ENCODE assay signal across 8 cellular contexts in the genomic region with DNA sequence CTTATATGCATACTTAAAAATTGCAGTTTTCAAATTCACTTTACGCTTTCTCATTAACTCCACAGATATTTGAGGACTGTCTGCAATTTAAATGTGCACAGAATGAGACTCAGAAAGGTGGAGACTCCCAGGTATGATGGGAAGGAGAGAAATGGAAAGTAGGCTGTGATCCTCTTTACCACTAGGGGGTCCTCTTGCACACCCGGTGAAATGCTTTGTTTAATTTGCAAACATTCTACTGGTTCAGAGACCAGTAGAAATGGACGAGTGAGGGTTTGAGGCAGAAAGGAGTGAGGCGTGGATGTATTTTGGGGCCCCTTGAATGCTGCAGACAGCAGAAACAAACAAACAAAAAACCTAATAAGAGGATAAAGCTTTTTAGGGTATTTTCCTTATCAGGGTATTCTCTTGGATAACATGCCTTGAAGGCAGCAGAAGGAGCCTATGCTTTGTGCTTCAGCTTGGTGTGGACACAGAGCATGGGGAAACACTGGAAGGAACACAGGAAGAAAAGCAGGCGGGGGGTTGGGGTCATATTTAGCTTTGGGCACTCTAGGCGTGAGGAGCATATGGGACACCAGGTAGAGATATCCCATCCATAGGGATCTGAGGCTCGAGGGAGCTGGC.
DNase-seq lines count a peak whose midpoint lies in the region; ATAC-seq and TF ChIP-seq lines count a peak whose summit lies in the region.

No MANE protein-coding gene starts in this region.

- POLR2A ChIA-PET in activated CD4-positive, alpha-beta T cell treated with anti-CD3 and anti-CD28 coated beads, Interleukin-2, amount 10 ng/mL, durations not matched to agents 7 days and 5 days (lab: Charles Lee) = no interaction called here
- POLR2A ChIA-PET in naive thymus-derived CD8-positive, alpha-beta T cell (lab: Charles Lee) = no interaction called here

- no peak overlapping the region for H3K27ac ChIP-seq in esophagus squamous epithelium

- CTCF ChIA-PET in activated CD4-positive, alpha-beta T cell treated with anti-CD3 and anti-CD28 coated beads, Interleukin-2, amount 10 ng/mL, durations not matched to agents 7 days and 5 days (lab: Charles Lee) = no interaction called here

- H3K4me1 Mint-ChIP-seq in activated CD4-positive, alpha-beta T cell treated with anti-CD3 and anti-CD28 coated beads, Interleukin-2, amount 10 ng/mL, durations not matched to agents 24 days and 14 days = no peaks in the 10 kb centered on the region
- no peaks in the 10 kb centered on the region for H3K4me1 Mint-ChIP-seq in activated CD4-positive, alpha-beta T cell treated with anti-CD3 and anti-CD28 coated beads, Interleukin-2, amount 10 ng/mL, durations not matched to agents 7 days and 5 days
- peaks cover 0 to 2% (median 0%) of the 10 kb centered on the region in 4 donors for H3K4me1 Mint-ChIP-seq in naive thymus-derived CD8-positive, alpha-beta T cell

- no peak overlapping the region for H3K27ac Mint-ChIP-seq in activated CD4-positive, alpha-beta T cell treated with anti-CD3 and anti-CD28 coated beads, Interleukin-2, amount 10 ng/mL, durations not matched to agents 24 days and 14 days
- H3K27ac Mint-ChIP-seq in activated CD4-positive, alpha-beta T cell treated with anti-CD3 and anti-CD28 coated beads, Interleukin-2, amount 10 ng/mL, durations not matched to agents 7 days and 5 days = no peak overlapping the region
- no peak overlapping the region for H3K27ac Mint-ChIP-seq in naive thymus-derived CD8-positive, alpha-beta T cell

- no peaks in the 10 kb centered on the region for H3K27me3 Mint-ChIP-seq in activated CD4-positive, alpha-beta T cell treated with anti-CD3 and anti-CD28 coated beads, Interleukin-2, amount 10 ng/mL, durations not matched to agents 24 days and 14 days
- peaks cover 4% of the 10 kb centered on the region for H3K27me3 Mint-ChIP-seq in activated CD4-positive, alpha-beta T cell treated with anti-CD3 and anti-CD28 coated beads, Interleukin-2, amount 10 ng/mL, durations not matched to agents 7 days and 5 days
- H3K27me3 Mint-ChIP-seq in naive thymus-derived CD8-positive, alpha-beta T cell = peaks cover 0 to 9% (median 3%) of the 10 kb centered on the region in 5 donors

- H3K36me3 Mint-ChIP-seq in activated CD4-positive, alpha-beta T cell treated with anti-CD3 and anti-CD28 coated beads, Interleukin-2, amount 10 ng/mL, durations not matched to agents 24 days and 14 days (ENCODE audit: low read depth) = no peaks in the 10 kb centered on the region
- no peaks in the 10 kb centered on the region for H3K36me3 Mint-ChIP-seq in activated CD4-positive, alpha-beta T cell treated with anti-CD3 and anti-CD28 coated beads, Interleukin-2, amount 10 ng/mL, durations not matched to agents 7 days and 5 days (ENCODE audit: low read depth)
- no peaks in the 10 kb centered on the region for H3K36me3 Mint-ChIP-seq in naive thymus-derived CD8-positive, alpha-beta T cell

- H3K4me1 ChIP-seq in esophagus squamous epithelium = peaks cover 0 to 9% (median 3%) of the 10 kb centered on the region in 3 donors

- TF ChIP-seq CTCF in esophagus squamous epithelium (IDR thresholded peaks at IDR 0.05) = peak in 5 of 6 experiments; percentile 46 to 71 (median 56)

- no peaks in the 10 kb centered on the region for H3K27me3 ChIP-seq in esophagus squamous epithelium

- H3K4me3 ChIP-seq in esophagus squamous epithelium = no peak overlapping the region

- no peak overlapping the region for H3K4me3 Mint-ChIP-seq in activated CD4-positive, alpha-beta T cell treated with anti-CD3 and anti-CD28 coated beads, Interleukin-2, amount 10 ng/mL, durations not matched to agents 24 days and 14 days
- H3K4me3 Mint-ChIP-seq in activated CD4-positive, alpha-beta T cell treated with anti-CD3 and anti-CD28 coated beads, Interleukin-2, amount 10 ng/mL, durations not matched to agents 7 days and 5 days = no peak overlapping the region
- no peak overlapping the region for H3K4me3 Mint-ChIP-seq in naive thymus-derived CD8-positive, alpha-beta T cell

- intact Hi-C loops in activated CD4-positive, alpha-beta T cell treated with anti-CD3 and anti-CD28 coated beads, Interleukin-2, amount 10 ng/mL, durations not matched to agents 24 days and 14 days (cut with micrococcal nuclease) = loop anchor here (2.0 kb wide), 1 partner anchor 145 kb away; no protein-coding TSS in a partner anchor
- intact Hi-C loops in esophagus squamous epithelium (cut with DNase I) = no loop called here

- WGBS in esophagus squamous epithelium, 2 donors = 54 to 61% methylated on average over 6 to 7 of the region's 7 CpGs

- DNase-seq in activated CD4-positive, alpha-beta T cell treated with anti-CD3 and anti-CD28 coated beads, Interleukin-2, amount 10 ng/mL, durations not matched to agents 24 days and 14 days = peak; percentile 58
- no peak for DNase-seq in activated CD4-positive, alpha-beta T cell treated with anti-CD3 and anti-CD28 coated beads, Interleukin-2, amount 10 ng/mL, durations not matched to agents 7 days and 5 days
- DNase-seq in NCI-H1694 treated with DMSO at 0.1 percent for 48 hours (lab: John Stamatoyannopoulos, UW) (peak; percentile 13), esophagus squamous epithelium (lab: John Stamatoyannopoulos, UW) (no peak), HuH-7.5 (ENCODE audit: low spot score) (no peak)
- no peak for DNase-seq in naive thymus-derived CD8-positive, alpha-beta T cell
- no peak for DNase-seq in activated T-cell treated with anti-CD3 and anti-CD28 coated beads, Interleukin-2, amount 50 U/mL, for 1 hour

- no peaks in the 10 kb centered on the region for H3K9me3 Mint-ChIP-seq in activated CD4-positive, alpha-beta T cell treated with anti-CD3 and anti-CD28 coated beads, Interleukin-2, amount 10 ng/mL, durations not matched to agents 24 days and 14 days
- no peaks in the 10 kb centered on the region for H3K9me3 Mint-ChIP-seq in activated CD4-positive, alpha-beta T cell treated with anti-CD3 and anti-CD28 coated beads, Interleukin-2, amount 10 ng/mL, durations not matched to agents 7 days and 5 days
- no peaks in the 10 kb centered on the region for H3K9me3 Mint-ChIP-seq in naive thymus-derived CD8-positive, alpha-beta T cell

- peak; percentile 74 for ATAC-seq in GM21723 (IDR thresholded peaks at IDR 0.05; ENCODE audit: unreplicated experiment)
- no peak for ATAC-seq in naive thymus-derived CD8-positive, alpha-beta T cell

- TF ChIP-seq POLR2A in esophagus squamous epithelium (IDR thresholded peaks at IDR 0.05) = no peak

- H3K36me3 ChIP-seq in esophagus squamous epithelium = no peaks in the 10 kb centered on the region

- no peaks in the 10 kb centered on the region for H3K9me3 ChIP-seq in esophagus squamous epithelium

Comparison
In these comparisons a context has a peak if more than half of its experiments do, and no peak if none do; other contexts are left out.
1. DNase-seq: peak in activated CD4-positive, alpha-beta T cell treated with anti-CD3 and anti-CD28 coated beads, Interleukin-2, amount 10 ng/mL, durations not matched to agents 24 days and 14 days (single experiment) and NCI-H1694 treated with DMSO at 0.1 percent for 48 hours (single experiment); none in activated CD4-positive, alpha-beta T cell treated with anti-CD3 and anti-CD28 coated beads, Interleukin-2, amount 10 ng/mL, durations not matched to agents 7 days and 5 days (single experiment), esophagus squamous epithelium (single experiment), naive thymus-derived CD8-positive, alpha-beta T cell (0 of 10), HuH-7.5 (single experiment) and activated T-cell treated with anti-CD3 and anti-CD28 coated beads, Interleukin-2, amount 50 U/mL, for 1 hour (single experiment).